11 cellular contexts compared by ENCODE assay signal in genomic region chr17:14211778-14212177, GRCh38. TPM values are rescaled to one million over a fixed set of nuclear protein-coding genes. Genes with fewer than 3 reads are reported as not detected.
DNase-seq lines count a peak whose midpoint lies in the region; ATAC-seq and TF ChIP-seq lines count a peak whose summit lies in the region.
"Had no signal": no experiment of that assay in that cellular context is flagged by ENCODE, and none has a peak within 500 bp of the region (broad histone marks: within the 10 kb centered on the region; RNA-seq: fewer than 3 reads in every experiment).

No MANE protein-coding gene starts in this region.

- H3K4me3 ChIP-seq in GM12864 (ENCODE audit: low read depth, low read length) (no peak overlapping the region), Panc1 (ENCODE audit: low read depth in 2 of 2, low read length in 2 of 2) (no peak overlapping the region), esophagus muscularis mucosa (no peak overlapping the region)

- no peaks in the 10 kb centered on the region for H3K36me3 ChIP-seq in Panc1 (ENCODE audit: control insufficient read depth, insufficient read depth, low read length)
- H3K36me3 ChIP-seq in esophagus muscularis mucosa = peaks cover 7 to 38% (median 24%) of the 10 kb centered on the region in 4 donors

- in situ Hi-C loops in Panc1 (cut with HindIII; ENCODE audit: low pct_unique_long_range_greater_than_20kb, low sequenced_read_pairs) = no loop called here

- no peaks in the 10 kb centered on the region for H3K9me3 ChIP-seq in Panc1 (ENCODE audit: control insufficient read depth, insufficient read depth, low read depth, low read length)
- no peaks in the 10 kb centered on the region for H3K9me3 ChIP-seq in esophagus muscularis mucosa

- CTCF ChIA-PET in Panc1 (lab: Charles Lee) = no interaction called here

- ATAC-seq in Panc1 = no peak
- no peak for ATAC-seq in GM19351 (IDR thresholded peaks at IDR 0.05; ENCODE audit: unreplicated experiment)
- ATAC-seq in activated CD4-positive, CD25-positive, alpha-beta regulatory T cell treated with anti-CD3 and anti-CD28 coated beads, Interleukin-2, amount 50 U/mL, for 24 hours = no peak
- no peak for ATAC-seq in HG02970 (IDR thresholded peaks at IDR 0.05; ENCODE audit: low FRiP score, unreplicated experiment)

- no peaks in the 10 kb centered on the region for H3K27me3 ChIP-seq in Panc1 (ENCODE audit: control insufficient read depth, insufficient read depth, low read length)
- no peaks in the 10 kb centered on the region for H3K27me3 ChIP-seq in esophagus muscularis mucosa

- TF ChIP-seq EP300 in esophagus muscularis mucosa (IDR thresholded peaks at IDR 0.05) = no peak

- WGBS in esophagus muscularis mucosa = 53% methylated on average over 17 of the region's 17 CpGs

- intact Hi-C loops in Panc1 (cut with micrococcal nuclease; ENCODE audit: unreplicated experiment) (no loop called here), esophagus muscularis mucosa (cut with DNase I) (no loop called here)

- no TSS peak for BruUV-seq in Panc1 (replicated peaks; lab: Mats Ljungman, UMichigan)

- POLR2A ChIA-PET in Panc1 (lab: Charles Lee) = no interaction called here

- H3K27ac ChIP-seq in Panc1 (ENCODE audit: low read length) = no peak overlapping the region
- H3K27ac ChIP-seq in esophagus muscularis mucosa (replicated peaks in 1 of 4) = no peak overlapping the region
- H3K27ac ChIP-seq: HL-60 had no signal

- no peak for TF ChIP-seq POLR2A in esophagus muscularis mucosa (IDR thresholded peaks at IDR 0.05; ENCODE audit: low read depth)

- no peaks in the 10 kb centered on the region for H3K4me1 ChIP-seq in Panc1 (ENCODE audit: control insufficient read depth, insufficient read depth, low read length)
- H3K4me1 ChIP-seq in esophagus muscularis mucosa = peaks cover 0 to 1% (median 0%) of the 10 kb centered on the region in 4 donors

- DNase-seq in GM12864 (ENCODE audit: low read depth) (no peak), Panc1 (ENCODE audit: low read depth, low spot score) (no peak), esophagus muscularis mucosa (ENCODE audit: extremely low spot score) (peak; percentile 90), retina (peak; percentile 24), NCI-H128 (lab: John Stamatoyannopoulos, UW; ENCODE audit: unreplicated experiment) (no peak)
- DNase-seq: amniotic stem cell, kidney glomerular epithelial cell had no signal

- peak; percentile 26 for TF ChIP-seq CTCF in GM12864 (IDR thresholded peaks at IDR 0.05; ENCODE audit: low read depth, low read length, missing control alignments)
- TF ChIP-seq CTCF in Panc1 (IDR thresholded peaks at IDR 0.05) = peak; percentile 38; the same call in 1 of the 2 replicates
- peak; percentile 20 to 43 (median 31) for TF ChIP-seq CTCF in esophagus muscularis mucosa (IDR thresholded peaks at IDR 0.05)

RNA-seq across cellular contexts. Expression of gene CDRT15, which starts 24.9 kb away (rescaled TPM):
- total RNA-seq in Panc1 (2021; ENCODE audit: unreplicated experiment) (not detected), esophagus muscularis mucosa (not detected)
- polyA plus RNA-seq in Panc1 (2012; ENCODE audit: insufficient read length) = not detected

Comparison
In these comparisons a context has a peak if more than half of its experiments do, and no peak if none do; other contexts are left out.
1. DNase-seq: peak in esophagus muscularis mucosa (single experiment) and retina (single experiment); none in GM12864 (single experiment), Panc1 (single experiment) and NCI-H128 (single experiment).
2. Peak in every context shown above with its lines, with median percentiles within 50 percentile points of each other: CTCF ChIP-seq.